8 cellular contexts compared by ENCODE assay signal in the genomic region with DNA sequence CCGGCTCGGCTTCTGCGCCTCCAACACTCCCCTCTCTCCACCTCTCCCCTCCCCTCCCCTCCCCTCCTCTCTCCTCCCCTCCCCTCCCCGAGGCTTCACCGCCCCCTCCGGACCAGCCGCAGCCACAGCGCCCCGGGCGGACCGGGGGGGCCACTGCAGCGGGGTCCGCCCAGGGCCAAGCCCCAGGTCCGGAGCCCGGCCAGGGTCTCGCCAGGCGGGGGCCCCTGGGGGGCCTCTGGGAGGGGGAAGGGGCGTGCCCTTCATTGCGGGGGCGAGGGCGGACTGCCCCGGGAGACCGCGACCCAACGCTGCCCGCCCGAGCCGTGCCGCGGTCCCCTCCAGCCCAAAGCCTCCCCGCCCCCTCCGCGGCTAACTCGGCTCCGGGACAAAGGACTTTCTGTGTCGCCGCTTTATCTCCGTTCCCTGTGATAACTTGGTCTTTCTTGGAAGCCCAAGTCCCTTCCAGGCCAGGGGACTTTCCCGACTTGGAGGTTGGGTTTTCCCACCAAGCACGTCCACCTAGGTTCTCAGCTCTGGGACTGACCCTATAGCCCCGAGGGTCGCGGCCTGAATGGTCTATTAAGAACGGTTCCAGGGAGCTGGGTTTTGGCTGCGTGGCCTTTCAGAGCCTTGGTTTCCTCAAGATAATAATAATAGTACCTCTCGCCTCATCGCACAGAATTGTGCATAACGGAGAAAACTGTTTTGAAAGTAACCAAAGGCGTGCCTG.
DNase-seq lines count a peak whose midpoint lies in the region; ATAC-seq and TF ChIP-seq lines count a peak whose summit lies in the region.

A gene (minus strand): TSS at position 29 of the 730 bp plus-strand sequence. CDS start 97 bp downstream, outside the sequence.

- peak within 1 kb of the TSS; percentile 72 to 95 (median 89) for H3K4me3 ChIP-seq in BLaER1 treated with 17β-estradiol and CSF1 and Interleukin-3, amounts not matched to agents 10 nM and 100 nM
- peak within 1 kb of the TSS; percentile 96 for H3K4me3 ChIP-seq in HUES48 (ENCODE audit: low read depth, low read length)
- H3K4me3 ChIP-seq in muscle layer of colon (ENCODE audit: low read depth in 1 of 2, low read length in 2 of 2) = peak within 1 kb of the TSS; percentile 73 to 91

- peak within 1 kb of the TSS; percentile 82 to 100 (median 99) for H3K27ac ChIP-seq in BLaER1 treated with 17β-estradiol and CSF1 and Interleukin-3, amounts not matched to agents 10 nM and 100 nM
- peak within 1 kb of the TSS; percentile 99 for H3K27ac ChIP-seq in HUES48 (ENCODE audit: low read depth, low read length)
- H3K27ac ChIP-seq in muscle layer of colon (ENCODE audit: low read depth, low read length) = peak within 1 kb of the TSS; percentile 99

- H3K9me3 ChIP-seq in BLaER1 treated with 17β-estradiol and CSF1 and Interleukin-3, amounts not matched to agents 10 nM and 100 nM (replicated peaks in 1 of 11) = no peaks in the 10 kb centered on the region
- no peaks in the 10 kb centered on the region for H3K9me3 ChIP-seq in HUES48 (ENCODE audit: control insufficient read depth, insufficient read depth, low read length)
- H3K9me3 ChIP-seq in muscle layer of colon (ENCODE audit: low read length) = no peaks in the 10 kb centered on the region

- H3K4me2 ChIP-seq in BLaER1 treated with 17β-estradiol and CSF1 and Interleukin-3, amounts not matched to agents 10 nM and 100 nM = peak within 1 kb of the TSS; percentile 91 to 99 (median 96)

- peak within 1 kb of the TSS; percentile 86 to 99 (median 97) for H3K9ac ChIP-seq in BLaER1 treated with 17β-estradiol and CSF1 and Interleukin-3, amounts not matched to agents 10 nM and 100 nM
- peak within 1 kb of the TSS; percentile 88 for H3K9ac ChIP-seq in HUES48 (ENCODE audit: low read depth, low read length)
- peak within 1 kb of the TSS; percentile 84 for H3K9ac ChIP-seq in muscle layer of colon (ENCODE audit: low read length)

- H3K36me3 ChIP-seq in BLaER1 treated with 17β-estradiol and CSF1 and Interleukin-3, amounts not matched to agents 10 nM and 100 nM = peaks cover 30 to 58% (median 39%) of the 10 kb centered on the region in 11 experiments
- H3K36me3 ChIP-seq in HUES48 (ENCODE audit: control insufficient read depth, insufficient read depth, low read length) = peaks cover 42% of the 10 kb centered on the region
- H3K36me3 ChIP-seq in muscle layer of colon (ENCODE audit: insufficient read depth, low read length) = peaks cover 24% of the 10 kb centered on the region

- peaks cover 26 to 58% (median 41%) of the 10 kb centered on the region in 10 experiments for H3K4me1 ChIP-seq in BLaER1 treated with 17β-estradiol and CSF1 and Interleukin-3, amounts not matched to agents 10 nM and 100 nM
- peaks cover 8% of the 10 kb centered on the region; the same call in 1 of the 2 replicates for H3K4me1 ChIP-seq in HUES48 (ENCODE audit: control insufficient read depth, insufficient read depth, low read length)
- peaks cover 15% of the 10 kb centered on the region for H3K4me1 ChIP-seq in muscle layer of colon (ENCODE audit: insufficient read depth, low read length)

- no peak for TF ChIP-seq POLR2A in erythroblast (IDR thresholded peaks at IDR 0.05; ENCODE audit: low read length)

- H3K27me3 ChIP-seq in BLaER1 treated with 17β-estradiol and CSF1 and Interleukin-3, amounts not matched to agents 10 nM and 100 nM = no peaks in the 10 kb centered on the region
- H3K27me3 ChIP-seq in HUES48 (ENCODE audit: control insufficient read depth, insufficient read depth, low read length) (no peaks in the 10 kb centered on the region), muscle layer of colon (ENCODE audit: control insufficient read depth in 1 of 2, insufficient read depth in 2 of 2, low read length in 2 of 2) (no peaks in the 10 kb centered on the region)

- peak; percentile 43 for ATAC-seq in GM19351 (IDR thresholded peaks at IDR 0.05; ENCODE audit: unreplicated experiment)

- DNase-seq in OCI-M1 (lab: John Stamatoyannopoulos, UW) (peak; percentile 95), activated T-cell treated with anti-CD3 and anti-CD28 coated beads for 48 hours (ENCODE audit: low read depth) (peak; percentile 82), erythroblast (lab: John Stamatoyannopoulos, UW) (peak; percentile 90 to 93)
- DNase-seq in stimulated activated CD8-positive, alpha-beta memory T cell treated with anti-CD3 and anti-CD28 coated beads, Interleukin-7, amount 100 ng/mL, for 24 hours (ENCODE audit: low read depth) = peak; percentile 64

- peaks cover 0 to 47% (median 19%) of the 10 kb centered on the region in 11 experiments; a peak in 18 of 22 replicates for H4K20me1 ChIP-seq in BLaER1 treated with 17β-estradiol and CSF1 and Interleukin-3, amounts not matched to agents 10 nM and 100 nM

Comparison
In these comparisons a context has a peak if more than half of its experiments do, and no peak if none do; other contexts are left out.
1. Peak in every context shown above with its lines: DNase-seq, ATAC-seq, H3K4me3 ChIP-seq and H3K27ac ChIP-seq.